In the genomic region with DNA sequence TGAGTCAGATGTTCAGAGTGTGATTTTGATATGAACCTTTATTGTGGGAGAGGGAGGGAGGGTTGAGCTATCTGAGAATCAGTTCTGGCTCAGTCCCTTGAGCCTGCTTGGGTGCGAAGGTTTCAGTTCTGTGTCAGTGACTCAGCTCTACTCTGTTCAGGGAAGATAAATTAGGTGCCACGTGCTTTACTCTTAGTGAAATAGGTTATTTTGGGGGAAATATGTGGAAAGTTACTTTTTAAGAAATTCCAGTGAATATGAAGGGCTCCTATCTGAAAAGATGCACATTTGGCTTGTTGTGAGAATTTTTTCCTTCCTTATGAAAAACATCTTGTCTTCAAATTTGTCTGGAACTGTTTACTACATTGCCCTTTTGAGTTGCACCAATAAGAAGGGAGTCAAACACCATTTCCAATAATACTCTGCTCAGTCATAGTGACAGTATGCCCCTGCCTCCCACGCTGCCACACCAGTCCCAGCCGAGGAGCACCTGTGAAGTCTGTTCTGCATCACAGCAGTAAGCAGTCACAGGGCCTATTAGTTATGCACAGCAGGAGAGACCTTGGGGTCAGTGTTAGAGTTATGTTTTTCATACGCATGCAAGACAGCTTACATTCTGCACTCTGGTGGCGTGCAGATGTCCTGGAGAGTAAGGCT, we compare ENCODE assay signal across 8 cellular contexts. TPM values are rescaled to one million over a fixed set of nuclear protein-coding genes. Genes with fewer than 3 reads are reported as not detected.
DNase-seq lines count a peak whose midpoint lies in the region; ATAC-seq and TF ChIP-seq lines count a peak whose summit lies in the region.

No MANE protein-coding gene starts in this region.

- H3K27ac ChIP-seq in BLaER1: no peak overlapping the region
- H3K27ac ChIP-seq in ovary: no peak overlapping the region

- H3K36me3 ChIP-seq in BLaER1 (no peaks in the 10 kb centered on the region), ovary (no peaks in the 10 kb centered on the region)

- H3K9ac ChIP-seq in BLaER1: no peak overlapping the region

- peaks cover 0 to under 1% of the 10 kb centered on the region in 2 donors for H3K36me3 Mint-ChIP-seq in activated T-cell treated with anti-CD3 and anti-CD28 coated beads, Interleukin-2, amount 50 U/mL, for 72 hours (ENCODE audit: insufficient read depth in 2 of 2)
- peaks cover 3% of the 10 kb centered on the region for H3K36me3 Mint-ChIP-seq in osteocyte (ENCODE audit: unreplicated experiment)

- H3K4me1 ChIP-seq in BLaER1 (peaks cover 50% of the 10 kb centered on the region), ovary (ENCODE audit: insufficient read depth) (no peaks in the 10 kb centered on the region)

- ATAC-seq in GM19351 (IDR thresholded peaks at IDR 0.05; ENCODE audit: unreplicated experiment) (peak; percentile 92), HG03175 (IDR thresholded peaks at IDR 0.05; ENCODE audit: unreplicated experiment) (peak; percentile 88)
- ATAC-seq in activated T-cell treated with anti-CD3 and anti-CD28 coated beads, Interleukin-2, amount 50 U/mL, for 72 hours (replicated peaks in 1 of 2): peak; percentile 94 to 97

- H3K4me3 Mint-ChIP-seq in activated T-cell treated with anti-CD3 and anti-CD28 coated beads, Interleukin-2, amount 50 U/mL, for 72 hours: peak overlapping the region; percentile 7 to 27
- no peak overlapping the region for H3K4me3 Mint-ChIP-seq in osteocyte (ENCODE audit: unreplicated experiment)

- no peak for TF ChIP-seq EP300 in ovary (IDR thresholded peaks at IDR 0.05)

- peak overlapping the region; percentile 52 for H3K4me2 ChIP-seq in BLaER1

- H3K4me3 ChIP-seq in BLaER1 (no peak overlapping the region), ovary (no peak overlapping the region)

- H3K9me3 ChIP-seq in BLaER1 (no peaks in the 10 kb centered on the region), ovary (no peaks in the 10 kb centered on the region)

- no peaks in the 10 kb centered on the region for H3K27me3 Mint-ChIP-seq in activated T-cell treated with anti-CD3 and anti-CD28 coated beads, Interleukin-2, amount 50 U/mL, for 72 hours (ENCODE audit: low read depth)
- H3K27me3 Mint-ChIP-seq in osteocyte (ENCODE audit: unreplicated experiment): no peaks in the 10 kb centered on the region

- WGBS in ovary, 3 donors: 21 to 29% (median 29%) methylated on average over 6 of the region's 6 CpGs

- peak; percentile 9 for TF ChIP-seq CTCF in osteocyte (IDR thresholded peaks at IDR 0.05)
- no peak for TF ChIP-seq CTCF in ovary (IDR thresholded peaks at IDR 0.05)

- intact Hi-C loops in ovary (cut with DNase I): no loop called here

- H3K4me1 Mint-ChIP-seq in activated T-cell treated with anti-CD3 and anti-CD28 coated beads, Interleukin-2, amount 50 U/mL, for 72 hours (ENCODE audit: low read depth): peaks cover 37% of the 10 kb centered on the region
- peaks cover 59% of the 10 kb centered on the region for H3K4me1 Mint-ChIP-seq in osteocyte (ENCODE audit: unreplicated experiment)

- H3K9me3 Mint-ChIP-seq in activated T-cell treated with anti-CD3 and anti-CD28 coated beads, Interleukin-2, amount 50 U/mL, for 72 hours: no peaks in the 10 kb centered on the region
- no peaks in the 10 kb centered on the region for H3K9me3 Mint-ChIP-seq in osteocyte (ENCODE audit: unreplicated experiment)

- no peaks in the 10 kb centered on the region for H4K20me1 ChIP-seq in BLaER1

- no peaks in the 10 kb centered on the region for H3K27me3 ChIP-seq in BLaER1
- no peaks in the 10 kb centered on the region for H3K27me3 ChIP-seq in ovary

- peak; percentile 35 to 58 for DNase-seq in activated T-cell treated with anti-CD3 and anti-CD28 coated beads, Interleukin-2, amount 50 U/mL, for 72 hours
- DNase-seq in osteocyte (ENCODE audit: extremely low spot score, unreplicated experiment): no peak
- DNase-seq in NCI-H2107 (lab: John Stamatoyannopoulos, UW): no peak
- no peak for DNase-seq in ovary
- no peak for DNase-seq in cerebellar nuclear complex (lab: John Stamatoyannopoulos, UW)

- peak overlapping the region; percentile 0 for H3K27ac Mint-ChIP-seq in activated T-cell treated with anti-CD3 and anti-CD28 coated beads, Interleukin-2, amount 50 U/mL, for 72 hours
- H3K27ac Mint-ChIP-seq in osteocyte (ENCODE audit: unreplicated experiment): peak overlapping the region; percentile 73

- no peak for TF ChIP-seq POLR2A in ovary (IDR thresholded peaks at IDR 0.05)

RNA-seq across cellular contexts. Expression of a gene that starts 32.8 kb away (rescaled TPM):
- total RNA-seq in activated T-cell treated with anti-CD3 and anti-CD28 coated beads, Interleukin-2, amount 50 U/mL, for 72 hours: under 1 TPM in 1 of 2 donors, not detected in 1; 0.02 TPM
- total RNA-seq in osteocyte (0.43 and 1.0 TPM in 2 replicates), ovary (10 to 100 TPM in 1 of 7 donors, 1 to 10 TPM in 5, under 1 TPM in 1; 0.86 to 27.3 (median 2.3) TPM)
- under 1 TPM; 0.30 to 0.73 TPM for polyA plus RNA-seq in ovary

Comparison
In these comparisons a context has a peak if more than half of its experiments do, and no peak if none do; other contexts are left out.
1. DNase-seq: peak in activated T-cell treated with anti-CD3 and anti-CD28 coated beads, Interleukin-2, amount 50 U/mL, for 72 hours (2 of 2); none in osteocyte (single experiment), NCI-H2107 (single experiment), ovary (0 of 5) and cerebellar nuclear complex (0 of 2).
2. Peak in every context shown above with its lines, with median percentiles within 50 percentile points of each other: ATAC-seq.